34 cellular contexts compared by ENCODE assay signal in the genomic region with DNA sequence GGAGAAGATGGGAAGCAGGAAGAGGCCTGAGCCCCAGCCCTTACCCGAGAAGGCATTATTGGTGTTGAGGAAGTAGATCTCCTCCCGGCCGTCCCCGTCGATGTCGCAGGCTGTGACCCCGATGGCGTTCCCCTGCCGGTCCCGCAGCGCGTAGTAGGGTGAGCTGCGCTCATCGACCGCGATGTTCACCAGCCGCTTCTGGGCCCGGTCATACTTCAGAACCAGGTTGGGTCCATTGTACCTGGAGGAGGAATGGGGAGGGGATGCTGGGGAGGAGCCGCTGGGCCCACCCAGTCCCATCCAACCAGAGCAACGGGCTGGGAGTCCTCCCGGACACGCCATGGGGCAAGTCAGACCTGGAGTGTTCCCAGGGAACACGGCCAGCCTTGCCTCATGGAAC.
"Had no signal": no experiment of that assay in that cellular context is flagged by ENCODE, and none has a peak within 500 bp of the region (broad histone marks: within the 10 kb centered on the region; RNA-seq: fewer than 3 reads in every experiment).

No MANE protein-coding gene starts in this region.

- H3K9me3 ChIP-seq: MG63 had no signal

- DNase-seq: Karpas-422, Kasumi-1, MG63, MM.1S, MV-4-11, NCI-H1048, NCI-H1092, NCI-H1092 treated with DMSO at 0.1 percent for 48 hours, NCI-H1105, NCI-H1105 treated with DMSO at 0.1 percent for 48 hours, NCI-H1417, NCI-H1417 treated with DMSO at 0.1 percent for 48 hours, NCI-H1436, NCI-H1436 treated with DMSO at 0.1 percent for 48 hours, NCI-H146, NCI-H1694, NCI-H1694 treated with DMSO at 0.1 percent for 48 hours, NCI-H187, NCI-H187 treated with DMSO at 0.1 percent for 48 hours, NCI-H1930, NCI-H2029, NCI-H2029 treated with DMSO at 0.1 percent for 48 hours, NCI-H2081, NCI-H2081 treated with DMSO at 0.1 percent for 48 hours, NCI-H2107, NCI-H2171, NCI-H2171 treated with DMSO at 0.1 percent for 48 hours, NCI-H2227 treated with DMSO at 0.1 percent for 48 hours, NCI-H226, NCI-H345, NCI-H446, NCI-H446 treated with DMSO at 0.1 percent for 48 hours, NCI-H510A had no signal

- H3K4me3 ChIP-seq: MG63 had no signal

- H3K27me3 ChIP-seq: MG63 had no signal

- H3K4me2 ChIP-seq: KMS-11 had no signal

- H3K36me3 ChIP-seq: MG63 had no signal

- H3K27ac ChIP-seq: KMS-11 had no signal

- H3K9ac ChIP-seq: KMS-11 had no signal
